ENCODE assay signal across 1 cellular context in the genomic region with DNA sequence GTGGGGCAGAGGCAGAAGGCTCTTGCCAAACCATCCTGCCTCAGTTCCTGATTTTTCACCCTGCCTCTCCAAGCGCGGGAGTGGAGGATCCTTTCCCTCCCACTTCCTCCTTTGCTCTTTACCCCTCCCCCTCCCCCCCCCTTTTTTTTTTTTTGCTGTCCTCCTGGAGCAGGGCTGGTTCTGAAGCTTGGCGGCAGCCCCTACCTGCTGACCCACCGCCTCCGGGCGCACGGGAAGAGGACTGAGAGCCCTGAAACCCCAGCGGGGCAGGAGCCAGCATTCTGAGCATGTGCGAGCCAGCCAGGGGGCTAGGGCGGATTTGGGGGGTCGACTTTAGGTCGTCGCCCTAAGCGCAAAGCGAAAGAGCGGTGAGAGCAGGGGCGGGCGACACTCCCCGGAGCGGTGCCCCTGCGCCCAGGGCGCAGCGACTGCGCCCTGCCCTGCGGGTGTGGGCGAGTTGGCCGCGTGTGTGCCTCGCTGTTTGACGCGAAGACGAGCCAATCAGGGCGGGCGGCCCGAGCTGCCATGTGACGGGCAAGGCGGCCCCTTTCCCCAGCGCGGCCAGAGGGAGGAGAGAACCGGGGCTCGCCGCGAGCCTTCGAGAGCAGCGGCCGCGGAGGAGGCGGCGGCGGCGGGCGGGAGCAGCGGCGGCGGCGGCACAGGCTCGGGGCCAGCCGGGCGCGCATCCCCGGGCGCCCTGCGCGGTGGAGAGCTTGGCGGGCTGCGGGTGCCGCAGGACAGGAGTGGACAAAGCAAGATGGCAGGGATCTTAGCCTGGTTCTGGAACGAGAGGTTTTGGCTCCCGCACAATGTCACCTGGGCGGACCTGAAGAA.
TF ChIP-seq lines count a peak whose summit lies in the region.

TSS of gene CERS6 (plus strand) at position 581 of the 834 bp plus-strand sequence. CDS start at position 758, 177 bp downstream.

TF ChIP-seq in K562, 482 proteins besides CTCF, POLR2A, EP300 and RAD21 (continued from another document and continues in another):
- no peak for TF ChIP-seq PRDM10 (IDR thresholded peaks at IDR 0.05; ENCODE audit: partially characterized antibody)
- TF ChIP-seq RBM17 (IDR thresholded peaks at IDR 0.05; ENCODE audit: borderline replicate concordance, low read depth, low read length), result no peak
- TF ChIP-seq SMAD3 (CRISPR knock-in tag; conservative IDR thresholded peaks at IDR 0.05), result no peak
- TF ChIP-seq, protein P1, sequence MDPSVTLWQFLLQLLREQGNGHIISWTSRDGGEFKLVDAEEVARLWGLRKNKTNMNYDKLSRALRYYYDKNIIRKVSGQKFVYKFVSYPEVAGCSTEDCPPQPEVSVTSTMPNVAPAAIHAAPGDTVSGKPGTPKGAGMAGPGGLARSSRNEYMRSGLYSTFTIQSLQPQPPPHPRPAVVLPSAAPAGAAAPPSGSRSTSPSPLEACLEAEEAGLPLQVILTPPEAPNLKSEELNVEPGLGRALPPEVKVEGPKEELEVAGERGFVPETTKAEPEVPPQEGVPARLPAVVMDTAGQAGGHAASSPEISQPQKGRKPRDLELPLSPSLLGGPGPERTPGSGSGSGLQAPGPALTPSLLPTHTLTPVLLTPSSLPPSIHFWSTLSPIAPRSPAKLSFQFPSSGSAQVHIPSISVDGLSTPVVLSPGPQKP (CRISPR knock-in tag; IDR thresholded peaks at IDR 0.05), result no peak; the same call in 1 of the 2 replicates
- no peak for TF ChIP-seq CBX5 (IDR thresholded peaks at IDR 0.05; ENCODE audit: borderline replicate concordance, low read depth)
- TF ChIP-seq PATZ1 (CRISPR knock-in tag; IDR thresholded peaks at IDR 0.05; ENCODE audit: borderline replicate concordance), result no peak
- TF ChIP-seq CSDE1 (IDR thresholded peaks at IDR 0.05), result no peak
- TF ChIP-seq, protein P2, sequence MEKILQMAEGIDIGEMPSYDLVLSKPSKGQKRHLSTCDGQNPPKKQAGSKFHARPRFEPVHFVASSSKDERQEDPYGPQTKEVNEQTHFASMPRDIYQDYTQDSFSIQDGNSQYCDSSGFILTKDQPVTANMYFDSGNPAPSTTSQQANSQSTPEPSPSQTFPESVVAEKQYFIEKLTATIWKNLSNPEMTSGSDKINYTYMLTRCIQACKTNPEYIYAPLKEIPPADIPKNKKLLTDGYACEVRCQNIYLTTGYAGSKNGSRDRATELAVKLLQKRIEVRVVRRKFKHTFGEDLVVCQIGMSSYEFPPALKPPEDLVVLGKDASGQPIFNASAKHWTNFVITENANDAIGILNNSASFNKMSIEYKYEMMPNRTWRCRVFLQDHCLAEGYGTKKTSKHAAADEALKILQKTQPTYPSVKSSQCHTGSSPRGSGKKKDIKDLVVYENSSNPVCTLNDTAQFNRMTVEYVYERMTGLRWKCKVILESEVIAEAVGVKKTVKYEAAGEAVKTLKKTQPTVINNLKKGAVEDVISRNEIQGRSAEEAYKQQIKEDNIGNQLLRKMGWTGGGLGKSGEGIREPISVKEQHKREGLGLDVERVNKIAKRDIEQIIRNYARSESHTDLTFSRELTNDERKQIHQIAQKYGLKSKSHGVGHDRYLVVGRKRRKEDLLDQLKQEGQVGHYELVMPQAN (IDR thresholded peaks at IDR 0.05; ENCODE audit: borderline replicate concordance), result no peak
- TF ChIP-seq CHD4 (IDR thresholded peaks at IDR 0.05; ENCODE audit: insufficient read depth, insufficient replicate concordance, low read depth, low read length, poor library complexity, severe bottlenecking), result no peak
- TF ChIP-seq BCOR (IDR thresholded peaks at IDR 0.05), result no peak
- TF ChIP-seq HEY1 (CRISPR knock-in tag; IDR thresholded peaks at IDR 0.05; ENCODE audit: borderline replicate concordance), result no peak
- TF ChIP-seq PPARD (CRISPR knock-in tag; IDR thresholded peaks at IDR 0.05), result no peak
- TF ChIP-seq BRD4 (IDR thresholded peaks at IDR 0.05), result no peak
- no peak for TF ChIP-seq PTTG1 (tag; IDR thresholded peaks at IDR 0.05; ENCODE audit: low read depth)
- no peak for TF ChIP-seq CCAR2 (IDR thresholded peaks at IDR 0.05; ENCODE audit: low read depth, low read length)
- 0 out of 2 replicates have a peak, but pooled peaks have one; percentile 69 for TF ChIP-seq GTF2F1 (IDR thresholded peaks at IDR 0.05; ENCODE audit: low read depth, low read length)
- peak; percentile 95 for TF ChIP-seq ZBTB33 (CRISPR knock-in tag; IDR thresholded peaks at IDR 0.05)
- no peak for TF ChIP-seq YBX1 (IDR thresholded peaks at IDR 0.05)
- TF ChIP-seq SREBF1 (IDR thresholded peaks at IDR 0.05; ENCODE audit: borderline replicate concordance, low read depth, low read length), result no peak
- TF ChIP-seq HCFC1 (IDR thresholded peaks at IDR 0.05; ENCODE audit: low read depth, low read length), result peak; percentile 10; the same call in 1 of the 2 replicates
- no peak for TF ChIP-seq TCF7 (IDR thresholded peaks at IDR 0.05; ENCODE audit: borderline replicate concordance)
- TF ChIP-seq ZNF639 (CRISPR knock-in tag; conservative IDR thresholded peaks at IDR 0.05 in 1 of 2, IDR thresholded peaks at IDR 0.05 in 1 of 2), result peak in 1 of 2 experiments; percentile 61; a peak in 1 of 4 replicates
- no peak for TF ChIP-seq IFI16 (CRISPR knock-in tag; IDR thresholded peaks at IDR 0.05)
- TF ChIP-seq CHAMP1 (IDR thresholded peaks at IDR 0.05), result no peak
- TF ChIP-seq, protein P3, sequence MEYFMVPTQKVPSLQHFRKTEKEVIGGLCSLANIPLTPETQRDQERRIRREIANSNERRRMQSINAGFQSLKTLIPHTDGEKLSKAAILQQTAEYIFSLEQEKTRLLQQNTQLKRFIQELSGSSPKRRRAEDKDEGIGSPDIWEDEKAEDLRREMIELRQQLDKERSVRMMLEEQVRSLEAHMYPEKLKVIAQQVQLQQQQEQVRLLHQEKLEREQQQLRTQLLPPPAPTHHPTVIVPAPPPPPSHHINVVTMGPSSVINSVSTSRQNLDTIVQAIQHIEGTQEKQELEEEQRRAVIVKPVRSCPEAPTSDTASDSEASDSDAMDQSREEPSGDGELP (CRISPR knock-in tag; IDR thresholded peaks at IDR 0.05; ENCODE audit: borderline replicate concordance), result peak; percentile 90
- peak; percentile 98 for TF ChIP-seq IRF1 (CRISPR knock-in tag; IDR thresholded peaks at IDR 0.05; ENCODE audit: borderline replicate concordance)
- no peak for TF ChIP-seq ZEB2 (IDR thresholded peaks at IDR 0.05)
- TF ChIP-seq HNRNPUL1 (IDR thresholded peaks at IDR 0.05; ENCODE audit: low read length), result no peak
- no peak for TF ChIP-seq HES1 (IDR thresholded peaks at IDR 0.05; ENCODE audit: low read depth)
- peak; percentile 32; the same call in 1 of the 2 replicates for TF ChIP-seq CREB1 (IDR thresholded peaks at IDR 0.05)
- TF ChIP-seq CREB1 (CRISPR knock-in tag; IDR thresholded peaks at IDR 0.05), result peak; percentile 82
- no peak for TF ChIP-seq MTA1 (IDR thresholded peaks at IDR 0.05; ENCODE audit: borderline replicate concordance)
- no peak for TF ChIP-seq BRCA1 (IDR thresholded peaks at IDR 0.05)
- TF ChIP-seq BRCA1 (CRISPR knock-in tag; IDR thresholded peaks at IDR 0.05), result 0 out of 2 replicates have a peak, but pooled peaks have one; percentile 20
- no peak for TF ChIP-seq HMG20A (CRISPR knock-in tag; conservative IDR thresholded peaks at IDR 0.05)
- TF ChIP-seq KDM1A (IDR thresholded peaks at IDR 0.05), result peak in 1 of 2 experiments; percentile 64; a peak in 1 of 4 replicates
- no peak; the same call in 1 of the 2 replicates for TF ChIP-seq STAG1 (CRISPR knock-in tag; IDR thresholded peaks at IDR 0.05; ENCODE audit: borderline replicate concordance)
